Comparison of ENCODE assay signal across 12 cellular contexts in genomic region chr11:100624346-100624745, GRCh38.
"Had no signal": no experiment of that assay in that cellular context is flagged by ENCODE, and none has a peak within 500 bp of the region (broad histone marks: within the 10 kb centered on the region; RNA-seq: fewer than 3 reads in every experiment).

No MANE protein-coding gene starts in this region.

- H3K4me1 ChIP-seq: sigmoid colon had no signal

- H3K27ac ChIP-seq: dorsolateral prefrontal cortex, gastrocnemius medialis, sigmoid colon had no signal

- H3K9me3 ChIP-seq: gastrocnemius medialis had no signal

- H3K36me3 ChIP-seq: gastrocnemius medialis, sigmoid colon had no signal

- H3K4me3 ChIP-seq: dorsolateral prefrontal cortex, gastrocnemius medialis, sigmoid colon had no signal

- DNase-seq: activated CD4-positive, alpha-beta T cell treated with anti-CD3 and anti-CD28 coated beads, Interleukin-2, amount 50 U/mL, for 1 hour; activated CD8-positive, alpha-beta memory T cell treated with anti-CD3 and anti-CD28 coated beads, Interleukin-2, amount 50 U/mL, for 4 hours; activated naive CD4-positive, alpha-beta T cell treated with anti-CD3 and anti-CD28 coated beads for 36 hours; activated T-cell treated with anti-CD3 and anti-CD28 coated beads, Interleukin-2, amount 50 U/mL, for 4 hours; aorta; dorsolateral prefrontal cortex; gastrocnemius medialis; head of caudate nucleus; left cardiac atrium; nucleus accumbens; sigmoid colon; stimulated activated naive B cell treated with anti-CD40 and anti-IgM and Interleukin-4, amounts not matched to agents 10 μg/mL and 1 μg/mL and 100 μg/mL, for 72 hours had no signal

- H3K27me3 ChIP-seq: dorsolateral prefrontal cortex, gastrocnemius medialis, sigmoid colon had no signal
